In genomic region chr19:17766543-17767131, GRCh38 we compare ENCODE assay signal across 2 cellular contexts.
TF ChIP-seq lines count a peak whose summit lies in the region.

No MANE protein-coding gene starts in this region.

TF ChIP-seq in HCT116, 20 proteins besides CTCF, POLR2A, EP300 and RAD21:
- peak; percentile 30; the same call in 1 of the 2 replicates for TF ChIP-seq POLR2AphosphoS5 (IDR thresholded peaks at IDR 0.05; ENCODE audit: low read depth, low read length)
- no peak for TF ChIP-seq EGR1 (IDR thresholded peaks at IDR 0.05; ENCODE audit: low read depth)
- peak; percentile 34 for TF ChIP-seq TCF7L2 (IDR thresholded peaks at IDR 0.05; ENCODE audit: borderline replicate concordance, extremely low read depth, insufficient read depth, insufficient read length)
- TF ChIP-seq SIN3A (IDR thresholded peaks at IDR 0.05; ENCODE audit: low read depth) = no peak
- TF ChIP-seq MAX (IDR thresholded peaks at IDR 0.05) = no peak; the same call in 1 of the 2 replicates
- no peak for TF ChIP-seq ELF1 (IDR thresholded peaks at IDR 0.05; ENCODE audit: borderline replicate concordance, low read depth)
- TF ChIP-seq REST (IDR thresholded peaks at IDR 0.05; ENCODE audit: low read depth) = no peak
- TF ChIP-seq ZNF274 (IDR thresholded peaks at IDR 0.05; ENCODE audit: low read depth, low read length) = no peak
- TF ChIP-seq CBX3 (IDR thresholded peaks at IDR 0.05; ENCODE audit: low read depth) = no peak
- TF ChIP-seq YY1 (IDR thresholded peaks at IDR 0.05; ENCODE audit: extremely low read depth, insufficient replicate concordance, low read depth, low read length) = peak; percentile 48
- TF ChIP-seq ATF3 (IDR thresholded peaks at IDR 0.05) = no peak
- TF ChIP-seq SP1 (IDR thresholded peaks at IDR 0.05; ENCODE audit: low read depth) = no peak
- no peak for TF ChIP-seq CEBPB (IDR thresholded peaks at IDR 0.05; ENCODE audit: low read depth)
TF ChIP-seq in HCT116: peak in this region for 3.

TF ChIP-seq in K562, 482 proteins besides CTCF, POLR2A, EP300 and RAD21:
- TF ChIP-seq RBFOX2 (IDR thresholded peaks at IDR 0.05; ENCODE audit: low read depth, low read length) = peak; percentile 51; the same call in 1 of the 2 replicates
- TF ChIP-seq NFIC (IDR thresholded peaks at IDR 0.05) = peak; percentile 89
- TF ChIP-seq ZBTB2 (IDR thresholded peaks at IDR 0.05) = no peak
- peak; percentile 84 for TF ChIP-seq ZBTB33 (CRISPR knock-in tag; IDR thresholded peaks at IDR 0.05)
- TF ChIP-seq E2F8 (IDR thresholded peaks at IDR 0.05; ENCODE audit: low read depth, partially characterized antibody) = no peak
- 0 out of 2 replicates have a peak, but pooled peaks have one; percentile 33 for TF ChIP-seq POLR2G (IDR thresholded peaks at IDR 0.05; ENCODE audit: low read depth, low read length)
- TF ChIP-seq HNRNPUL1 (IDR thresholded peaks at IDR 0.05; ENCODE audit: low read length) = no peak
